Comparison of ENCODE assay signal across 32 cellular contexts in the genomic region with DNA sequence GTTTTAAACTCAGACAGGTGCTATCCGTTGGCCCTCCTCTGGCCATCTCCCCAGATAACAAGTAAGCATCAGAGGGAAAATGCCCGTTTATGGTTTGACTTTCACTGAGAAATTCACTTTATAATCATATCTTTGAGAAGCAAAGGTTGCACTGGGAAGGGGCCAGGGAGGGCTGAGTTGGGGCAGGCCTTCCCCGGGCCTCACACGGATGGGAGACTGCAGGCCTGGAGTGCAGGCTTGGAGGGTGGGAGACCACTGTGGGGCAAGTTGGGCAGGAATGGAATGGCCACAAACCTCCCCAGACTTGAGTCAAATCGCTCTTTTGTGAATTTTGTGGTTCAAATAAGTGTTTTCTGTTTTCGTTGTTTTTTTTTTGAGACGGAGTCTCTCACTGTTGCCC.
"Had no signal": no experiment of that assay in that cellular context is flagged by ENCODE, and none has a peak within 500 bp of the region (broad histone marks: within the 10 kb centered on the region; RNA-seq: fewer than 3 reads in every experiment).

No MANE protein-coding gene starts in this region.

- DNase-seq: activated CD4-positive, alpha-beta memory T cell treated with anti-CD3 and anti-CD28 coated beads for 36 hours; activated CD4-positive, alpha-beta T cell treated with anti-CD3 and anti-CD28 coated beads for 36 hours; activated CD4-positive, alpha-beta T cell treated with anti-CD3 and anti-CD28 coated beads, Interleukin-2, amount 10 ng/mL, durations not matched to agents 24 days and 14 days; activated CD4-positive, CD25-positive, alpha-beta regulatory T cell; activated CD4-positive, CD25-positive, alpha-beta regulatory T cell treated with anti-CD3 and anti-CD28 coated beads, Interleukin-2, amount 50 U/mL, for 72 hours; activated CD8-positive, alpha-beta memory T cell treated with anti-CD3 and anti-CD28 coated beads, Interleukin-2, amount 10 ng/mL, durations not matched to agents 7 days and 5 days; activated CD8-positive, alpha-beta memory T cell treated with anti-CD3 and anti-CD28 coated beads, Interleukin-2, amount 50 U/mL, for 4 hours; activated CD8-positive, alpha-beta T cell treated with anti-CD3 and anti-CD28 coated beads, Interleukin-2, amount 10 ng/mL, durations not matched to agents 7 days and 5 days; activated gamma-delta T cell; activated naive CD4-positive, alpha-beta T cell; activated naive CD4-positive, alpha-beta T cell treated with anti-CD3 and anti-CD28 coated beads, Interleukin-2, amount 10 ng/mL, durations not matched to agents 7 days and 5 days; activated naive CD8-positive, alpha-beta T cell treated with anti-CD3 and anti-CD28 coated beads, Interleukin-2, amount 10 ng/mL, durations not matched to agents 7 days and 5 days; activated T-cell treated with anti-CD3 and anti-CD28 coated beads, Interleukin-2, amount 50 U/mL, for 1 hour; activated T-cell treated with anti-CD3 and anti-CD28 coated beads, Interleukin-2, amount 50 U/mL, for 72 hours; dorsolateral prefrontal cortex; effector memory CD4-positive, alpha-beta T cell; foreskin fibroblast; head of caudate nucleus; T-helper 1 cell; T-helper 17 cell; T1000; WERI-Rb-1 had no signal

- ATAC-seq: activated CD4-positive, alpha-beta T cell treated with anti-CD3 and anti-CD28 coated beads for 36 hours; activated CD8-positive, alpha-beta memory T cell treated with anti-CD3 and anti-CD28 coated beads, Interleukin-2, amount 10 ng/mL, durations not matched to agents 7 days and 5 days; activated CD8-positive, alpha-beta T cell treated with anti-CD3 and anti-CD28 coated beads, Interleukin-2, amount 10 ng/mL, durations not matched to agents 7 days and 5 days; activated naive CD4-positive, alpha-beta T cell treated with anti-CD3 and anti-CD28 coated beads, Interleukin-2, amount 50 U/mL, for 72 hours; activated T-cell treated with anti-CD3 and anti-CD28 coated beads, Interleukin-2, amount 50 U/mL, for 72 hours; esophagus mucosa; T-helper 17 cell had no signal

- H3K36me3 Mint-ChIP-seq: activated CD4-positive, alpha-beta memory T cell treated with anti-CD3 and anti-CD28 coated beads for 36 hours; activated CD8-positive, alpha-beta memory T cell treated with anti-CD3 and anti-CD28 coated beads, Interleukin-2, amount 10 ng/mL, durations not matched to agents 7 days and 5 days; activated naive CD4-positive, alpha-beta T cell treated with anti-CD3 and anti-CD28 coated beads, Interleukin-2, amount 10 ng/mL, durations not matched to agents 7 days and 5 days; activated naive CD4-positive, alpha-beta T cell treated with anti-CD3 and anti-CD28 coated beads, Interleukin-2, amount 50 U/mL, for 72 hours; activated naive CD8-positive, alpha-beta T cell treated with anti-CD3 and anti-CD28 coated beads, Interleukin-2, amount 10 ng/mL, durations not matched to agents 7 days and 5 days; brain had no signal

- H3K27ac Mint-ChIP-seq: activated CD4-positive, alpha-beta memory T cell treated with anti-CD3 and anti-CD28 coated beads for 36 hours; activated CD4-positive, alpha-beta T cell treated with anti-CD3 and anti-CD28 coated beads for 36 hours; activated CD4-positive, alpha-beta T cell treated with anti-CD3 and anti-CD28 coated beads, Interleukin-2, amount 10 ng/mL, durations not matched to agents 24 days and 14 days; activated CD8-positive, alpha-beta memory T cell treated with anti-CD3 and anti-CD28 coated beads, Interleukin-2, amount 10 ng/mL, durations not matched to agents 7 days and 5 days; activated CD8-positive, alpha-beta T cell treated with anti-CD3 and anti-CD28 coated beads, Interleukin-2, amount 10 ng/mL, durations not matched to agents 7 days and 5 days; activated naive CD4-positive, alpha-beta T cell treated with anti-CD3 and anti-CD28 coated beads, Interleukin-2, amount 10 ng/mL, durations not matched to agents 7 days and 5 days; activated naive CD4-positive, alpha-beta T cell treated with anti-CD3 and anti-CD28 coated beads, Interleukin-2, amount 50 U/mL, for 72 hours; activated naive CD8-positive, alpha-beta T cell treated with anti-CD3 and anti-CD28 coated beads, Interleukin-2, amount 10 ng/mL, durations not matched to agents 7 days and 5 days; activated T-cell treated with anti-CD3 and anti-CD28 coated beads, Interleukin-2, amount 50 U/mL, for 72 hours; dendritic cell treated with granulocyte-macrophage colony-stimulating factor and Interleukin-4, amounts not matched to agents 40 ng/mL and 50 ng/mL, for 4 days; T-helper 17 cell; T-helper 2 cell treated with Interferon-gamma antibody and Interleukin-4, amounts not matched to agents 5 μg/mL and 100 μg/mL, for 36 hours had no signal

- H3K27me3 ChIP-seq: ascending aorta, breast epithelium had no signal

- H3K4me1 Mint-ChIP-seq: activated CD4-positive, alpha-beta T cell treated with anti-CD3 and anti-CD28 coated beads for 36 hours; activated CD4-positive, alpha-beta T cell treated with anti-CD3 and anti-CD28 coated beads, Interleukin-2, amount 10 ng/mL, durations not matched to agents 24 days and 14 days; activated CD8-positive, alpha-beta memory T cell treated with anti-CD3 and anti-CD28 coated beads, Interleukin-2, amount 10 ng/mL, durations not matched to agents 7 days and 5 days; activated naive CD4-positive, alpha-beta T cell treated with anti-CD3 and anti-CD28 coated beads, Interleukin-2, amount 10 ng/mL, durations not matched to agents 7 days and 5 days; activated naive CD8-positive, alpha-beta T cell treated with anti-CD3 and anti-CD28 coated beads, Interleukin-2, amount 10 ng/mL, durations not matched to agents 7 days and 5 days; central memory CD8-positive, alpha-beta T cell; T-helper 17 cell had no signal

- H3K27me3 Mint-ChIP-seq: activated CD4-positive, alpha-beta memory T cell treated with anti-CD3 and anti-CD28 coated beads for 36 hours; activated CD4-positive, alpha-beta T cell treated with anti-CD3 and anti-CD28 coated beads for 36 hours; activated CD4-positive, alpha-beta T cell treated with anti-CD3 and anti-CD28 coated beads, Interleukin-2, amount 10 ng/mL, durations not matched to agents 24 days and 14 days; activated CD8-positive, alpha-beta memory T cell treated with anti-CD3 and anti-CD28 coated beads, Interleukin-2, amount 10 ng/mL, durations not matched to agents 7 days and 5 days; activated naive CD4-positive, alpha-beta T cell treated with anti-CD3 and anti-CD28 coated beads, Interleukin-2, amount 10 ng/mL, durations not matched to agents 7 days and 5 days; activated naive CD8-positive, alpha-beta T cell treated with anti-CD3 and anti-CD28 coated beads, Interleukin-2, amount 10 ng/mL, durations not matched to agents 7 days and 5 days; brain; central memory CD8-positive, alpha-beta T cell had no signal

- H3K9me3 ChIP-seq: ascending aorta, breast epithelium had no signal

- H3K4me1 ChIP-seq: ascending aorta, breast epithelium had no signal

- H3K9me3 Mint-ChIP-seq: activated CD4-positive, alpha-beta memory T cell treated with anti-CD3 and anti-CD28 coated beads for 36 hours; activated CD4-positive, alpha-beta T cell treated with anti-CD3 and anti-CD28 coated beads, Interleukin-2, amount 10 ng/mL, durations not matched to agents 24 days and 14 days; activated naive CD4-positive, alpha-beta T cell treated with anti-CD3 and anti-CD28 coated beads, Interleukin-2, amount 10 ng/mL, durations not matched to agents 7 days and 5 days; activated naive CD4-positive, alpha-beta T cell treated with anti-CD3 and anti-CD28 coated beads, Interleukin-2, amount 50 U/mL, for 72 hours; activated naive CD8-positive, alpha-beta T cell treated with anti-CD3 and anti-CD28 coated beads, Interleukin-2, amount 10 ng/mL, durations not matched to agents 7 days and 5 days; activated T-cell treated with anti-CD3 and anti-CD28 coated beads, Interleukin-2, amount 50 U/mL, for 72 hours; central memory CD8-positive, alpha-beta T cell; dendritic cell treated with granulocyte-macrophage colony-stimulating factor and Interleukin-4, amounts not matched to agents 40 ng/mL and 50 ng/mL, for 4 days; endodermal cell; T-helper 2 cell treated with Interferon-gamma antibody and Interleukin-4, amounts not matched to agents 5 μg/mL and 100 μg/mL, for 36 hours had no signal

- H3K36me3 ChIP-seq: ascending aorta, breast epithelium, WERI-Rb-1 had no signal

- H3K4me3 Mint-ChIP-seq: activated CD4-positive, alpha-beta memory T cell treated with anti-CD3 and anti-CD28 coated beads for 36 hours; activated CD4-positive, alpha-beta T cell treated with anti-CD3 and anti-CD28 coated beads for 36 hours; activated CD4-positive, alpha-beta T cell treated with anti-CD3 and anti-CD28 coated beads, Interleukin-2, amount 10 ng/mL, durations not matched to agents 24 days and 14 days; activated CD8-positive, alpha-beta memory T cell treated with anti-CD3 and anti-CD28 coated beads, Interleukin-2, amount 10 ng/mL, durations not matched to agents 7 days and 5 days; activated CD8-positive, alpha-beta T cell treated with anti-CD3 and anti-CD28 coated beads, Interleukin-2, amount 10 ng/mL, durations not matched to agents 7 days and 5 days; activated naive CD4-positive, alpha-beta T cell treated with anti-CD3 and anti-CD28 coated beads, Interleukin-2, amount 10 ng/mL, durations not matched to agents 7 days and 5 days; activated naive CD8-positive, alpha-beta T cell treated with anti-CD3 and anti-CD28 coated beads, Interleukin-2, amount 10 ng/mL, durations not matched to agents 7 days and 5 days; activated T-cell treated with anti-CD3 and anti-CD28 coated beads, Interleukin-2, amount 50 U/mL, for 72 hours; brain; central memory CD8-positive, alpha-beta T cell; dendritic cell treated with granulocyte-macrophage colony-stimulating factor and Interleukin-4, amounts not matched to agents 40 ng/mL and 50 ng/mL, for 4 days; endodermal cell; T-helper 17 cell; T-helper 2 cell treated with Interferon-gamma antibody and Interleukin-4, amounts not matched to agents 5 μg/mL and 100 μg/mL, for 36 hours had no signal

- H3K27ac ChIP-seq: ascending aorta, breast epithelium, coronary artery, dorsolateral prefrontal cortex had no signal

- H3K4me3 ChIP-seq: ascending aorta, breast epithelium, coronary artery, dorsolateral prefrontal cortex had no signal
